ENCODE assay signal across 1 cellular context in genomic region chr5:134466241-134467069, GRCh38.
TF ChIP-seq lines count a peak whose summit lies in the region.

No MANE protein-coding gene starts in this region.

TF ChIP-seq in IMR-90, 13 proteins besides CTCF, POLR2A, EP300 and RAD21:
- TF ChIP-seq NFE2L2 (IDR thresholded peaks at IDR 0.05; ENCODE audit: low read depth, low read length) (no peak), RCOR1 (IDR thresholded peaks at IDR 0.05; ENCODE audit: insufficient replicate concordance, low read length) (no peak), MAZ (IDR thresholded peaks at IDR 0.05; ENCODE audit: borderline replicate concordance, low read depth, low read length) (no peak; the same call in 1 of the 2 replicates), BHLHE40 (IDR thresholded peaks at IDR 0.05; ENCODE audit: low read depth, low read length) (no peak)
